ENCODE assay signal across 18 cellular contexts in genomic region chr16:65500007-65500406, GRCh38.
DNase-seq lines count a peak whose midpoint lies in the region; ATAC-seq, FAIRE-seq and TF ChIP-seq lines count a peak whose summit lies in the region.
"Had no signal": no experiment of that assay in that cellular context is flagged by ENCODE, and none has a peak within 500 bp of the region (broad histone marks: within the 10 kb centered on the region; RNA-seq: fewer than 3 reads in every experiment).

No MANE protein-coding gene starts in this region.

- H3K27me3 Mint-ChIP-seq in astrocyte (ENCODE audit: low read depth, unreplicated experiment) (peaks cover 4% of the 10 kb centered on the region), H9 (ENCODE audit: low read depth) (peaks cover 1% of the 10 kb centered on the region; the same call in 1 of the 2 replicates)

- H3K27me3 ChIP-seq in astrocyte (ENCODE audit: insufficient read depth, low read length) (no peaks in the 10 kb centered on the region), keratinocyte (ENCODE audit: control insufficient read depth, extremely low read depth, insufficient read depth, low read length) (no peaks in the 10 kb centered on the region), H9 (ENCODE audit: insufficient read depth, low read length) (no peaks in the 10 kb centered on the region)

- H3K9me3 Mint-ChIP-seq in astrocyte (ENCODE audit: unreplicated experiment) (peaks cover 2% of the 10 kb centered on the region), H9 (no peaks in the 10 kb centered on the region; a peak in 1 of 5 replicates)

- H2BK12ac ChIP-seq in H9 (ENCODE audit: insufficient read length, low read depth, low read length), result no peak overlapping the region

- dilution Hi-C loops in keratinocyte (cut with MboI; ENCODE audit: extremely low pct_ligation_motif_present, low sequenced_read_pairs), result no loop called here

- H3K23me2 ChIP-seq in H9 (ENCODE audit: insufficient read length, low read depth, low read length, poor library complexity, severe bottlenecking), result no peaks in the 10 kb centered on the region

- H3K79me2 ChIP-seq in astrocyte (ENCODE audit: insufficient read depth, low read length) (no peaks in the 10 kb centered on the region), keratinocyte (ENCODE audit: control insufficient read depth, insufficient read depth, low read length) (no peaks in the 10 kb centered on the region), H9 (ENCODE audit: insufficient read depth, low read length) (no peaks in the 10 kb centered on the region)

- FAIRE-seq in astrocyte (lab: Jason Lieb, UNC), result no peak
- FAIRE-seq in keratinocyte (lab: Jason Lieb, UNC), result peak; percentile 32
- FAIRE-seq: GM12891 had no signal

- no peak for ATAC-seq in HG02588 (IDR thresholded peaks at IDR 0.05; ENCODE audit: unreplicated experiment)
- ATAC-seq: Panc1 had no signal

- no CpG with 5 or more reads among the region's 2 CpGs for whole genome bisulfite sequencing in H9 (ENCODE audit: extremely low coverage, insufficient read length, low lambda C conversion rate)

- no peak overlapping the region for H3K14ac ChIP-seq in H9 (ENCODE audit: insufficient read depth, low read length)

- H4K91ac ChIP-seq in H9 (ENCODE audit: insufficient read length, low read depth, low read length), result no peak overlapping the region

- no peak overlapping the region for H3K4ac ChIP-seq in H9 (ENCODE audit: low read depth, low read length)

- H3K27ac ChIP-seq in astrocyte (ENCODE audit: low read depth, low read length) (no peak overlapping the region), keratinocyte (ENCODE audit: control insufficient read depth, insufficient read depth, low read length) (no peak overlapping the region), H9 (ENCODE audit: insufficient read length, low read depth, low read length) (no peak overlapping the region)

- H3K23ac ChIP-seq in H9 (ENCODE audit: insufficient read length, low read depth, low read length), result no peak overlapping the region

- H3K4me1 Mint-ChIP-seq in astrocyte (ENCODE audit: low read depth, unreplicated experiment) (no peaks in the 10 kb centered on the region), H9 (peaks cover 21 to 22% of the 10 kb centered on the region in 2 experiments)
- H3K4me1 Mint-ChIP-seq: CD4-positive, CD25-positive, alpha-beta regulatory T cell had no signal

- H3K4me3 ChIP-seq in astrocyte (ENCODE audit: insufficient read depth, low read depth, low read length), result no peak overlapping the region
- H3K4me3 ChIP-seq in keratinocyte (ENCODE audit: control insufficient read depth in 2 of 3, extremely low read depth in 1 of 3, insufficient read depth in 2 of 3, low read depth in 1 of 3, low read length in 3 of 3), result no peak overlapping the region

- H3K56ac ChIP-seq in H9 (ENCODE audit: insufficient read length, low read depth, low read length), result no peak overlapping the region

- H2BK5ac ChIP-seq in H9 (ENCODE audit: insufficient read length, low read length), result no peak overlapping the region

- H3K36me3 Mint-ChIP-seq in astrocyte (ENCODE audit: low read depth, unreplicated experiment) (no peaks in the 10 kb centered on the region), H9 (ENCODE audit: insufficient read depth in 1 of 3, low read depth in 3 of 3) (no peaks in the 10 kb centered on the region; a peak in 1 of 7 replicates)
- H3K36me3 Mint-ChIP-seq: CD4-positive, CD25-positive, alpha-beta regulatory T cell had no signal

- H3K4me2 ChIP-seq in astrocyte (ENCODE audit: low read length) (no peak overlapping the region), keratinocyte (ENCODE audit: control insufficient read depth, extremely low read depth, insufficient read depth, low read depth, low read length) (no peak overlapping the region), H9 (ENCODE audit: insufficient read depth, insufficient read length, low read length) (no peak overlapping the region)

- no peaks in the 10 kb centered on the region for H3K9me1 ChIP-seq in keratinocyte (ENCODE audit: control insufficient read depth, extremely low read depth, insufficient read depth, low read length)

- no peaks in the 10 kb centered on the region for H3K79me1 ChIP-seq in H9 (ENCODE audit: insufficient read depth, low read depth, low read length, poor library complexity, severe bottlenecking)

- H3K27ac Mint-ChIP-seq in astrocyte (ENCODE audit: unreplicated experiment) (no peak overlapping the region), H9 (0 out of 7 replicates have a peak overlapping the region, but pooled peaks of 1 of the 3 experiments have one; percentile 26)

- H3K18ac ChIP-seq in H9 (ENCODE audit: insufficient read length, low read depth, low read length), result no peak overlapping the region

- H3K9ac ChIP-seq in astrocyte (ENCODE audit: low read length) (no peak overlapping the region), keratinocyte (ENCODE audit: control insufficient read depth, extremely low read depth, insufficient read depth, low read length) (no peak overlapping the region), H9 (ENCODE audit: extremely low read depth, insufficient read length, low read length) (no peak overlapping the region)

- H4K20me1 ChIP-seq in astrocyte (ENCODE audit: insufficient read depth, low read length) (no peaks in the 10 kb centered on the region), keratinocyte (ENCODE audit: control insufficient read depth, extremely low read depth, insufficient read depth, low read length) (no peaks in the 10 kb centered on the region), H9 (ENCODE audit: control insufficient read depth, insufficient read depth, insufficient read length) (no peaks in the 10 kb centered on the region)

- no peak overlapping the region for H4K5ac ChIP-seq in H9 (ENCODE audit: insufficient read length, low read depth, low read length)

- no peak overlapping the region for H2BK120ac ChIP-seq in H9 (ENCODE audit: low read depth, low read length, poor library complexity, severe bottlenecking)

- no peaks in the 10 kb centered on the region for H3K9me3 ChIP-seq in astrocyte (ENCODE audit: insufficient read depth, low read depth, low read length)
- H3K9me3 ChIP-seq in keratinocyte (ENCODE audit: control insufficient read depth, low read depth, low read length), result no peaks in the 10 kb centered on the region
- no peaks in the 10 kb centered on the region for H3K9me3 ChIP-seq in H9 (ENCODE audit: control insufficient read depth, low read depth, low read length)

- H4K8ac ChIP-seq in H9 (replicated peaks; ENCODE audit: insufficient read length, low read depth, low read length), result no peak overlapping the region

- H2BK15ac ChIP-seq in H9 (ENCODE audit: low read depth, low read length), result no peak overlapping the region

- H3T11ph ChIP-seq in H9 (ENCODE audit: low read length), result no peak overlapping the region

- TF ChIP-seq CTCF in astrocyte (IDR thresholded peaks at IDR 0.05; ENCODE audit: insufficient read depth, low read depth, low read length), result no peak
- TF ChIP-seq CTCF in keratinocyte (optimal IDR thresholded peaks at IDR 0.05 in 1 of 3, IDR thresholded peaks at IDR 0.05 in 1 of 3, conservative IDR thresholded peaks at IDR 0.05 in 1 of 3; ENCODE audit: extremely low read depth in 1 of 3, insufficient read depth in 2 of 3, low read length in 3 of 3), result no peak
- no peak for TF ChIP-seq CTCF in H9 (conservative IDR thresholded peaks at IDR 0.05)

- H2AFZ ChIP-seq in astrocyte (ENCODE audit: low read depth, low read length), result peak overlapping the region; percentile 21
- no peak overlapping the region for H2AFZ ChIP-seq in keratinocyte (ENCODE audit: control insufficient read depth, low read length)
- H2AFZ ChIP-seq in H9 (ENCODE audit: low read length), result no peak overlapping the region

- no peak overlapping the region for H2AK5ac ChIP-seq in H9 (ENCODE audit: insufficient read length, low read length)

- H3K36me3 ChIP-seq in astrocyte (ENCODE audit: insufficient read depth, low read length), result no peaks in the 10 kb centered on the region
- H3K36me3 ChIP-seq in keratinocyte (ENCODE audit: control insufficient read depth in 2 of 2, extremely low read depth in 1 of 2, insufficient read depth in 2 of 2, low read length in 2 of 2), result no peaks in the 10 kb centered on the region

- DNase-seq in M059J (ENCODE audit: low read depth) (peak; percentile 87), astrocyte (ENCODE audit: low read depth) (peak; percentile 56), keratinocyte (ENCODE audit: low read depth, low spot score) (peak; percentile 23), H9 (no peak), NCI-H1092 (lab: John Stamatoyannopoulos, UW) (no peak)
- no peak for DNase-seq in activated CD4-positive, alpha-beta T cell treated with anti-CD3 and anti-CD28 coated beads, Interleukin-2, amount 50 U/mL, for 48 hours
- DNase-seq: CD4-positive, CD25-positive, alpha-beta regulatory T cell; COR-L47; DMS79; GOT3; Karpas-422; NCI-H1417 treated with DMSO at 0.1 percent for 48 hours; NCI-H187; NCI-H510A treated with DMSO at 0.1 percent for 48 hours; NCI-H748 treated with DMSO at 0.1 percent for 48 hours had no signal

- H2BK20ac ChIP-seq in H9 (ENCODE audit: low read depth, low read length, poor library complexity, severe bottlenecking), result no peak overlapping the region

- H3K4me3 Mint-ChIP-seq in astrocyte (ENCODE audit: unreplicated experiment) (no peak overlapping the region), H9 (no peak overlapping the region)
- H3K4me3 Mint-ChIP-seq: CD4-positive, CD25-positive, alpha-beta regulatory T cell had no signal

- H3K4me1 ChIP-seq in astrocyte (ENCODE audit: insufficient read depth, low read length), result peaks cover 7% of the 10 kb centered on the region
- H3K4me1 ChIP-seq in keratinocyte (ENCODE audit: control insufficient read depth, extremely low read depth, insufficient read depth, low read length), result no peaks in the 10 kb centered on the region
- H3K4me1 ChIP-seq in H9 (ENCODE audit: insufficient read depth, low read length), result peaks cover 2% of the 10 kb centered on the region; the same call in 1 of the 2 replicates

Comparison
In these comparisons a context has a peak if more than half of its experiments do, and no peak if none do; other contexts are left out.
1. DNase-seq: peak in M059J (single experiment), astrocyte (single experiment) and keratinocyte (single experiment); none in activated CD4-positive, alpha-beta T cell treated with anti-CD3 and anti-CD28 coated beads, Interleukin-2, amount 50 U/mL, for 48 hours (0 of 2), H9 (single experiment) and NCI-H1092 (single experiment).